ENCODE assay signal across 1 cellular context in the genomic region with DNA sequence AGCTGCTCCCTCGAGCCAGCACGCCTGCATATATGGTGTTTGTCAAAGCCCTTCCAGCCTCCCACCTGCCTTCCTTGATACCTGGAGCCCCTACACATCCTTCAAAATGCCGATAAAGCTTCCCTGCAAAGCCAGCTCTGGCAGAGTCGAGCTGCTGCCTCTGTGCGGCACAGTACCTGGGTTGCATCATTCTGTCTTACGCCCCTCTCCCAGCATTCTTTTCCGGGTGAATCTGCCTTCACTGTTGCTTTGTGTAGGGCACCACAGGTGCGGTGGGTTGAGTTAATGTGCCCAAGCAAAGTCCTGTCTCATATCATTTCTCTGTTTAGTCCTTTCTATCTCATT.
TF ChIP-seq lines count a peak whose summit lies in the region.

No MANE protein-coding gene starts in this region.

TF ChIP-seq in SK-N-SH, 30 proteins besides CTCF, POLR2A, EP300 and RAD21 (continued from another document):
- TF ChIP-seq JUND (IDR thresholded peaks at IDR 0.05) (no peak), NFIC (IDR thresholded peaks at IDR 0.05; ENCODE audit: borderline replicate concordance) (no peak), FOXM1 (IDR thresholded peaks at IDR 0.05; ENCODE audit: low read depth) (no peak), SIN3A (IDR thresholded peaks at IDR 0.05; ENCODE audit: borderline replicate concordance, low read depth, low read length) (no peak), REST (IDR thresholded peaks at IDR 0.05; ENCODE audit: low read depth, low read length) (no peak), YY1 (IDR thresholded peaks at IDR 0.05; ENCODE audit: low read depth) (no peak)
TF ChIP-seq in SK-N-SH: peak in this region for 0.
